12 cellular contexts compared by ENCODE assay signal in the genomic region with DNA sequence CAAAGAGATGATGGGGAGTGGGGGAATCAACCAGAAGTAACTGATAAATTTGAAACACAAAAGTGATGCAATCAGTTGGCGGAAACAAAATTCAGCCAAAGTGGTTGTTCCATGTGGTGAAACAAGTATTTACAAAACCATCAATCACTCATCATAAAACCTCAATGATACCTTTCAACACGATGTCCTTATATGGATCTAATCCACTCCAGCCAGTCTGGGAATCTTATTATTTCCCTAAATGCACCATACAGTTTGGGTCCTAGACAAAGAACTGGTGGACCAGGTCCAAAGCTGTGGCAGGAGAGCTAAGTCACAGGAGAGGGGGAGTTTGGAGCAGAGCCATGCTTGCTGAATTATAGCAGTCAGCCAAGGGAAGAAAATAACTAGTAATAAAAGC.
DNase-seq lines count a peak whose midpoint lies in the region; ATAC-seq and TF ChIP-seq lines count a peak whose summit lies in the region.
"Had no signal": no experiment of that assay in that cellular context is flagged by ENCODE, and none has a peak within 500 bp of the region (broad histone marks: within the 10 kb centered on the region; RNA-seq: fewer than 3 reads in every experiment).

No MANE protein-coding gene starts in this region.

- in situ Hi-C loops in G401 (cut with HindIII; ENCODE audit: low sequenced_read_pairs): no loop called here

- no peak overlapping the region for H3K27ac ChIP-seq in SJCRH30
- H3K27ac ChIP-seq: upper lobe of right lung had no signal

- intact Hi-C loops in Right ventricle myocardium inferior (cut with DNase I): no loop called here

- no peak overlapping the region for H3K4me3 ChIP-seq in SJCRH30
- H3K4me3 ChIP-seq: upper lobe of right lung had no signal

- H3K27me3 ChIP-seq in SJCRH30: no peaks in the 10 kb centered on the region
- H3K27me3 ChIP-seq: upper lobe of right lung had no signal

- no peaks in the 10 kb centered on the region for H3K36me3 Mint-ChIP-seq in nephron progenitor cell (ENCODE audit: low read depth)
- H3K36me3 Mint-ChIP-seq: activated naive CD4-positive, alpha-beta T cell treated with anti-CD3 and anti-CD28 coated beads, Interleukin-2, amount 50 U/mL, for 24 hours had no signal

- H3K4me3 Mint-ChIP-seq in nephron progenitor cell: no peak overlapping the region
- H3K4me3 Mint-ChIP-seq: activated naive CD4-positive, alpha-beta T cell treated with anti-CD3 and anti-CD28 coated beads, Interleukin-2, amount 50 U/mL, for 24 hours had no signal

- no peaks in the 10 kb centered on the region for H3K4me1 ChIP-seq in SJCRH30
- H3K4me1 ChIP-seq: upper lobe of right lung had no signal

- TF ChIP-seq CTCF in nephron progenitor cell (IDR thresholded peaks at IDR 0.05): no peak

- H3K9me3 Mint-ChIP-seq in nephron progenitor cell: no peaks in the 10 kb centered on the region

- peak overlapping the region; percentile 85 for H3K27ac Mint-ChIP-seq in nephron progenitor cell
- H3K27ac Mint-ChIP-seq: activated naive CD4-positive, alpha-beta T cell treated with anti-CD3 and anti-CD28 coated beads, Interleukin-2, amount 50 U/mL, for 24 hours had no signal

- ATAC-seq in HG02840 (IDR thresholded peaks at IDR 0.05; ENCODE audit: low FRiP score, unreplicated experiment) (no peak), Right ventricle myocardium inferior (no peak)
- ATAC-seq in stimulated activated naive CD8-positive, alpha-beta T cell treated with anti-CD3 and anti-CD28 coated beads, Interleukin-15, Interleukin-2, amounts not matched to agents 100 U/mL and 50 U/mL, for 24 hours: no peak
- ATAC-seq: upper lobe of right lung had no signal

- H3K4me1 Mint-ChIP-seq in nephron progenitor cell: peaks cover 19% of the 10 kb centered on the region
- H3K4me1 Mint-ChIP-seq: activated naive CD4-positive, alpha-beta T cell treated with anti-CD3 and anti-CD28 coated beads, Interleukin-2, amount 50 U/mL, for 24 hours had no signal

- peak; percentile 8 for DNase-seq in G401 (ENCODE audit: low spot score)
- peak; percentile 89 for DNase-seq in NCI-H1417 treated with DMSO at 0.1 percent for 48 hours (lab: John Stamatoyannopoulos, UW)
- DNase-seq in T1000 (lab: John Stamatoyannopoulos, UW): peak; percentile 15
- DNase-seq in nephron progenitor cell: no peak
- no peak for DNase-seq in stimulated activated naive CD8-positive, alpha-beta T cell treated with anti-CD3 and anti-CD28 coated beads, Interleukin-15, Interleukin-2, amounts not matched to agents 100 U/mL and 50 U/mL, for 24 hours
- DNase-seq in Right ventricle myocardium inferior (ENCODE audit: missing footprints): no peak
- no peak for DNase-seq in SJCRH30
- DNase-seq: midbrain, T-helper 2 cell, upper lobe of right lung had no signal

- H3K27me3 Mint-ChIP-seq in nephron progenitor cell (ENCODE audit: low read depth, poor library complexity): peaks cover 3% of the 10 kb centered on the region
- H3K27me3 Mint-ChIP-seq: activated naive CD4-positive, alpha-beta T cell treated with anti-CD3 and anti-CD28 coated beads, Interleukin-2, amount 50 U/mL, for 24 hours had no signal

- H3K9me3 ChIP-seq in SJCRH30 (replicated peaks): no peaks in the 10 kb centered on the region
- H3K9me3 ChIP-seq: upper lobe of right lung had no signal

- H3K36me3 ChIP-seq in SJCRH30: no peaks in the 10 kb centered on the region
- H3K36me3 ChIP-seq: upper lobe of right lung had no signal

Comparison
In these comparisons a context has a peak if more than half of its experiments do, and no peak if none do; other contexts are left out.
1. DNase-seq: peak in G401 (single experiment), NCI-H1417 treated with DMSO at 0.1 percent for 48 hours (single experiment) and T1000 (single experiment); none in nephron progenitor cell (single experiment), stimulated activated naive CD8-positive, alpha-beta T cell treated with anti-CD3 and anti-CD28 coated beads, Interleukin-15, Interleukin-2, amounts not matched to agents 100 U/mL and 50 U/mL, for 24 hours (single experiment), Right ventricle myocardium inferior (single experiment) and SJCRH30 (0 of 2).